ENCODE assay signal across 15 cellular contexts in the genomic region with DNA sequence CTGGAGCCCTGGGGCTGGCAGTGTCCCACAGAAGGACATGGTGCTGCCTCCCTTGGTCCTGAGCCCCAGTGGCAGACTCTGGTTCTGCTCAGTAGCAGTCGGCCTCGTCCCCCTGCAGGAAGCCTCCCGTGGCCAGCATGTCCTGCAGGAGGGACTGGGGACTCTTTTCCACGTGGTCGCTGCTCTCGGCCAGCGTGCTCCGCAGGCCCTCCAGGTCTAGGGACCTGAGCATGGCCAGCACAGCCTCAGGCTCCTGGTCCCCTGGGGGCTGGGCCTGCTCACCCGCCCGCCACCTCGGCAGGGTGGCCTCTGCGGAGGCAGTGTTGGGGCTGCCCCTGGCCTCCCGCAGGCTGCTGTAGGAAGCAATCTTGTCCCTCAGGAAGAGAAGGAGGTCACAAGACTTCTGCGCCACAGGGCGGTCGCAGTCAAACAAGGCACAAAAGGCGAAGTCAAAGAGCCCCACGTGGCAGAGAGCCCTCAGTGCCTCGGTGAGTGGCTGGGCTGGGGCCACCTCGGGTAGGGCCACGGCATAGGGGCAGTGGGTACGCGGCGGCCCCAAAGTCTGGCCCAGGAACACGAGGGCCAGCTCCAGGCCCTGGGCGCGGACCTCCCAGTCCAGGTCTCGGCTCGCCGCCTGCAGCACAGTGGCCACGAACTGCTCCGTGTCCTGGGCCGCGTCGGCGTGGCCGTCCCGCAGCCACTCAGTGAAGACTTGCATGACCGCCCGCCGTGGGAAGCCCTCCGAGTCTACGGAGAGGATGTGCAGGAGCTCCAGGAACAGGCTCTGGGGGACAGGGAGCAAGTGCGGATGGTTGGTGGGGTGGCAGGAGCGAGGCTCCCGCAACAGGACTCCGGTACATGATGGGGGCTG. TPM values are rescaled to one million over a fixed set of nuclear protein-coding genes. Genes with fewer than 3 reads are reported as not detected.
DNase-seq lines count a peak whose midpoint lies in the region; ATAC-seq, FAIRE-seq and TF ChIP-seq lines count a peak whose summit lies in the region.
"Had no signal": no experiment of that assay in that cellular context is flagged by ENCODE, and none has a peak within 500 bp of the region (broad histone marks: within the 10 kb centered on the region; RNA-seq: fewer than 3 reads in every experiment).

No MANE protein-coding gene starts in this region.

- no peak for TF ChIP-seq POLR2A in uterus (IDR thresholded peaks at IDR 0.05)

- H3K27me3 ChIP-seq in right atrium auricular region (no peaks in the 10 kb centered on the region), bronchial epithelial cell (ENCODE audit: control insufficient read depth, insufficient read depth, low read length) (no peaks in the 10 kb centered on the region), uterus (no peaks in the 10 kb centered on the region)

- H3K4me1 ChIP-seq in right atrium auricular region (no peaks in the 10 kb centered on the region), uterus (no peaks in the 10 kb centered on the region)

- FAIRE-seq in bronchial epithelial cell (lab: Jason Lieb, UNC): peak; percentile 60

- no peaks in the 10 kb centered on the region for H3K4me1 Mint-ChIP-seq in memory B cell
- H3K4me1 Mint-ChIP-seq: nephron had no signal

- H3K9me3 ChIP-seq in right atrium auricular region: no peaks in the 10 kb centered on the region
- H3K9me3 ChIP-seq in uterus: no peaks in the 10 kb centered on the region

- peaks cover 54% of the 10 kb centered on the region for H3K36me3 ChIP-seq in right atrium auricular region
- H3K36me3 ChIP-seq in bronchial epithelial cell (ENCODE audit: control insufficient read depth, insufficient read depth, low read length): peaks cover 28% of the 10 kb centered on the region
- H3K36me3 ChIP-seq in uterus: no peaks in the 10 kb centered on the region

- TF ChIP-seq CTCF in right atrium auricular region (IDR thresholded peaks at IDR 0.05) (no peak), bronchial epithelial cell (IDR thresholded peaks at IDR 0.05; ENCODE audit: insufficient read depth, low read length, severe bottlenecking) (no peak), uterus (IDR thresholded peaks at IDR 0.05) (no peak)

- H3K4me3 Mint-ChIP-seq in memory B cell: no peak overlapping the region
- H3K4me3 Mint-ChIP-seq: nephron had no signal

- intact Hi-C loops in Right ventricle myocardium superior (cut with DNase I): no loop called here
- intact Hi-C loops in uterus (cut with DNase I; ENCODE audit: low total_unique reads): no loop called here

- H3K36me3 Mint-ChIP-seq in memory B cell: no peaks in the 10 kb centered on the region

- no peaks in the 10 kb centered on the region for H3K9me3 Mint-ChIP-seq in memory B cell
- H3K9me3 Mint-ChIP-seq: effector memory CD8-positive, alpha-beta T cell; nephron had no signal

- no peak overlapping the region for H3K27ac Mint-ChIP-seq in memory B cell
- H3K27ac Mint-ChIP-seq: nephron had no signal

- no peaks in the 10 kb centered on the region for H3K27me3 Mint-ChIP-seq in memory B cell
- H3K27me3 Mint-ChIP-seq: effector memory CD8-positive, alpha-beta T cell had no signal

- H3K27ac ChIP-seq in right atrium auricular region (no peak overlapping the region), uterus (no peak overlapping the region)

- H3K4me3 ChIP-seq in right atrium auricular region: no peak overlapping the region
- H3K4me3 ChIP-seq in bronchial epithelial cell (ENCODE audit: low read depth, low read length): no peak overlapping the region
- no peak overlapping the region for H3K4me3 ChIP-seq in uterus

- DNase-seq in Right ventricle myocardium superior (peak; percentile 41), right atrium auricular region (ENCODE audit: low spot score) (no peak), bronchial epithelial cell (ENCODE audit: low read depth) (no peak), memory B cell (ENCODE audit: low spot score in 2 of 2) (no peak), uterus (no peak)
- no peak for DNase-seq in stimulated activated CD4-positive, alpha-beta T cell treated with anti-CD3 and anti-CD28 coated beads, Interleukin-12 subunit alpha, Interleukin-12 subunit beta, amount 100 ng/mL, for 4 hours
- DNase-seq: activated CD4-positive, alpha-beta T cell treated with anti-CD3 and anti-CD28 coated beads for 4 hours; activated T-cell treated with anti-CD3 and anti-CD28 coated beads, Interleukin-2, amount 50 U/mL, for 48 hours; DMS153; effector memory CD8-positive, alpha-beta T cell; kidney glomerular epithelial cell; trophoblast cell had no signal

- no peak for ATAC-seq in Right ventricle myocardium superior (ENCODE audit: poor library complexity)
- ATAC-seq in memory B cell (ENCODE audit: low read depth): peak; percentile 5
- no peak for ATAC-seq in HG03196 (IDR thresholded peaks at IDR 0.05; ENCODE audit: unreplicated experiment)
- no peak for ATAC-seq in GM21529 (IDR thresholded peaks at IDR 0.05; ENCODE audit: unreplicated experiment)
- ATAC-seq: effector memory CD8-positive, alpha-beta T cell had no signal

RNA-seq across cellular contexts. Expression of a gene that starts 17.1 kb away (rescaled TPM):
- 14.7 TPM for total RNA-seq in Right ventricle myocardium superior
- 10 to 100 TPM; 20.9 to 24.6 TPM for total RNA-seq in right atrium auricular region
- 12.1 and 13.3 TPM in 2 replicates for total RNA-seq in bronchial epithelial cell
- 10 to 100 TPM; 10.3 to 44.3 (median 36.0) TPM for total RNA-seq in uterus

RNA-seq across cellular contexts. Expression of a gene that starts 18.6 kb away (rescaled TPM):
- total RNA-seq in Right ventricle myocardium superior: 4.6 TPM
- 1 to 10 TPM; 3.8 to 4.3 TPM for total RNA-seq in right atrium auricular region
- 4.5 and 6.8 TPM in 2 replicates for total RNA-seq in bronchial epithelial cell
- 10 to 100 TPM in 2 of 4 donors, 1 to 10 TPM in 1, not detected in 1; 2.3 to 30.5 (median 26.5) TPM for total RNA-seq in uterus

RNA-seq across cellular contexts. Expression of a gene that starts 20.6 kb away (rescaled TPM):
- 9.9 TPM for total RNA-seq in Right ventricle myocardium superior
- total RNA-seq in right atrium auricular region: 1 to 10 TPM; 6.6 to 9.1 TPM
- total RNA-seq in bronchial epithelial cell: 6.3 and 6.9 TPM in 2 replicates
- 10 to 100 TPM in 3 of 4 donors, 1 to 10 TPM in 1; 6.8 to 28.0 (median 16.9) TPM for total RNA-seq in uterus
